Comparison of ENCODE assay signal across 1 cellular context in the genomic region with DNA sequence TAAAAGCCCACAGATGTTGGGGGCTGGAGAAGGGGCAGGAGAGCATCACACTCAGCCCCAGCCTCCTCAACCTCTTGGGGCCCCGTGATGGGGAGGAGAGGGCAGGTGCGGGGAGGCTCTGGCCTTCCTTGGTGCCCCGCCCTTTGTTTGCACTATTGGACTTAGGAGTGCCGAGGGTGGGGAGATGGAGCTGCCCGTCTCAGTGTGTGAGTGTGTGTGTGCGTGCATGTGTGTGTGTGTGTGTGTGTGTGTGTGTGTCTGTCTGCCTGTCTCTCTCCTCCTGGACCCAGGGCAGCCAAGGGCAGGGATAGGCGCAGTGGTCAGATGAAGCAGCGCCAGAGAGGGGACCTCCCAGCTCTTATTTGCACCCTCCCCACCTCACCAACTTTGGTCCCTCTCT. TPM values are rescaled to one million over a fixed set of nuclear protein-coding genes. Genes with fewer than 3 reads are reported as not detected.
"Had no signal": no experiment of that assay in that cellular context is flagged by ENCODE, and none has a peak within 500 bp of the region (broad histone marks: within the 10 kb centered on the region; RNA-seq: fewer than 3 reads in every experiment).

No MANE protein-coding gene starts in this region.

RNA-seq across cellular contexts. Expression of a gene that starts 22.0 kb away (rescaled TPM):
- total RNA-seq: activated B cell treated with CpG ODN at 0.5 μM for 24 hours had no signal
